8 cellular contexts compared by ENCODE assay signal in the genomic region with DNA sequence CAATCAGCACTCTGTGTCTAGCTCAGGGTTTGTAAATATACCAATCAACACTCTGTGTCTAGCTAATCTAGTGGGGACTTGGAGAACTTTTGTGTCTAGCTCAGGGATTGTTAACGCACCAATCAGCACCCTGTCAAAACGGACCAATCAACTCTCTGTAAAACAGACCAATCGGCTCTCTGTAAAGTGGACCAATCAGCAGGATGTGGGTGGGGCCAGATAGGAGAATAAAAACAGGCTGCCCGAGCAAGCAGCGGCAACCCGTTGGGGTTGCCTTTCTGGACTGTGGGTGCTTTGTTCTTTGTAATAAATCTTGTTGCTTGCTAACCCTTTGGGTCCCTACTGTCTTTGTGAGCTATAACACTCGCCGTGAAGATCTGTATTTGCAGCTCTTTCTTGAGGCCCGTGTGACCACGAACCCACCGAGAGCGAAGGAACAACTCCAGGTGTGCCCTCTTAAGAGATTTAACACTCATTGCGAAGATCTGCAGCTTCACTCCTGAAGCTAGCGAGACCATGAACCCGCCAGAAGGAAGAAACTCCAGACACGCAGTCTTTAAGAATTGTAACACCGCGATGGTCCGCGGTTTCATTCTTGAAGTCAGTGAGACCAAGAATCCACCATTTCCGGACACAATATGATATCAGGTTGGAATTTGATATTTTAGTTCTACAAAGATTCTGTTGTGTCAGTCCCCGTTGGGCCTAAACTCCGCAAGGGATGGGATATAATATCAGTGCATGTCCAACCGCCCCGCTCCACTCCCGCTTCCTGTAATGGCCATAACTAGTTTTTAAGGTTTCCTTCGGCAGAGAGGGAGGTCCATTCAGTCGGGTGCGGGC. TPM values are rescaled to one million over a fixed set of nuclear protein-coding genes. Genes with fewer than 3 reads are reported as not detected.
DNase-seq lines count a peak whose midpoint lies in the region; ATAC-seq and TF ChIP-seq lines count a peak whose summit lies in the region.

No MANE protein-coding gene starts in this region.

- no peaks in the 10 kb centered on the region for H3K36me3 ChIP-seq in breast epithelium
- no peaks in the 10 kb centered on the region for H3K36me3 ChIP-seq in muscle layer of colon (ENCODE audit: insufficient read depth, low read length)
- no peaks in the 10 kb centered on the region for H3K36me3 ChIP-seq in vagina

- H3K9me3 ChIP-seq in breast epithelium (no peaks in the 10 kb centered on the region), muscle layer of colon (ENCODE audit: low read length) (no peaks in the 10 kb centered on the region), vagina (no peaks in the 10 kb centered on the region)

- H3K27me3 ChIP-seq in breast epithelium (no peaks in the 10 kb centered on the region), muscle layer of colon (ENCODE audit: control insufficient read depth in 1 of 2, insufficient read depth in 2 of 2, low read length in 2 of 2) (no peaks in the 10 kb centered on the region), vagina (no peaks in the 10 kb centered on the region)

- no peak for ATAC-seq in HG02870 (IDR thresholded peaks at IDR 0.05; ENCODE audit: unreplicated experiment)

- TF ChIP-seq CTCF in breast epithelium (IDR thresholded peaks at IDR 0.05) (no peak), vagina (IDR thresholded peaks at IDR 0.05) (no peak)

- H3K27ac ChIP-seq in breast epithelium (peak overlapping the region; percentile 91 to 92), muscle layer of colon (ENCODE audit: low read depth, low read length) (peak overlapping the region; percentile 80), vagina (peak overlapping the region; percentile 89)

- intact Hi-C loops in breast epithelium (cut with DNase I; ENCODE audit: low total_unique reads) (no loop called here), vagina (cut with DNase I) (no loop called here)

- peak; percentile 5 for DNase-seq in stimulated activated CD4-positive, alpha-beta T cell treated with anti-CD3 and anti-CD28 coated beads, Interleukin-12 subunit alpha, Interleukin-12 subunit beta, amount 100 ng/mL, for 4 hours
- no peak for DNase-seq in stimulated activated CD4-positive, alpha-beta T cell treated with anti-CD3 and anti-CD28 coated beads, Interleukin-4, amount 100 ng/mL, for 4 hours
- DNase-seq in breast epithelium (ENCODE audit: low spot score in 2 of 2) (no peak), vagina (ENCODE audit: extremely low spot score in 2 of 2) (no peak), inferior parietal cortex (ENCODE audit: extremely low spot score) (no peak), NCI-H1930 (lab: John Stamatoyannopoulos, UW) (no peak)

- TF ChIP-seq POLR2A in breast epithelium (IDR thresholded peaks at IDR 0.05) (no peak), vagina (IDR thresholded peaks at IDR 0.05) (no peak)

- H3K4me3 ChIP-seq in breast epithelium = peak overlapping the region; percentile 62 to 87 (median 78)
- peak overlapping the region; percentile 82 to 88 for H3K4me3 ChIP-seq in muscle layer of colon (ENCODE audit: low read depth in 1 of 2, low read length in 2 of 2)
- peak overlapping the region; percentile 86 to 94 for H3K4me3 ChIP-seq in vagina

- no peak overlapping the region for H3K9ac ChIP-seq in muscle layer of colon (ENCODE audit: low read length)

- H3K4me1 ChIP-seq in breast epithelium = peaks cover 0 to 7% of the 10 kb centered on the region in 2 donors
- H3K4me1 ChIP-seq in muscle layer of colon (ENCODE audit: insufficient read depth, low read length) = peaks cover 8% of the 10 kb centered on the region
- peaks cover 21% of the 10 kb centered on the region for H3K4me1 ChIP-seq in vagina

RNA-seq across cellular contexts. Expression of a gene that starts 0.7 kb away (rescaled TPM):
- total RNA-seq in breast epithelium (10 to 100 TPM in 2 of 3 donors, 1 to 10 TPM in 1; 6.7 to 12.1 (median 11.1) TPM), vagina (4.7 TPM)

RNA-seq across cellular contexts. Expression of a gene that starts 32.0 kb away (rescaled TPM):
- 10 to 100 TPM; 40.6 to 55.0 (median 49.9) TPM for total RNA-seq in breast epithelium
- 77.8 TPM for total RNA-seq in vagina

RNA-seq across cellular contexts. Expression of a gene that starts 47.7 kb away (rescaled TPM):
- total RNA-seq in breast epithelium = 10 to 100 TPM; 29.8 to 44.8 (median 38.7) TPM
- total RNA-seq in vagina = 27.5 TPM
